34 cellular contexts compared by ENCODE assay signal in the genomic region with DNA sequence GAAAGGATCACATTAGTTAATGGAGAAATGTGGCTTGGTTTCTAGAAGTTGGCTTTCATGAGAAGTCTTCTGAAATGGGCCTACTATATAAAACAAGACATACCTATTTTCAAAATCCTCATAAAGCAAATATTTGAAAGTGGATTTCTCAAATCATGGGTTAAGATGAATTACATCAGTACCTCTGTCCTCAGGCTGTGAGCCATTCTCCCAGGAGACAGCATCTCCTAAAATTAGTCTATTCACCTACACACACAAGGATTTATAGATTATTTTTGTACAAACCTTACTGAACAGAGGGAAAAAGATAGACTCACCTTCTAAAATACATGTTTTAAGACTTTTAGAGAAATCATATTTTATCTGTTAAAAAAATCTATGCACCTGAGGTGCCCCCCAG.
"Had no signal": no experiment of that assay in that cellular context is flagged by ENCODE, and none has a peak within 500 bp of the region (broad histone marks: within the 10 kb centered on the region; RNA-seq: fewer than 3 reads in every experiment).

No MANE protein-coding gene starts in this region.

- DNase-seq: Karpas-422, Kasumi-1, KG1, MG63, MM.1S, MV-4-11, NCI-H1048, NCI-H1092, NCI-H1092 treated with DMSO at 0.1 percent for 48 hours, NCI-H1105, NCI-H1105 treated with DMSO at 0.1 percent for 48 hours, NCI-H1417, NCI-H1417 treated with DMSO at 0.1 percent for 48 hours, NCI-H1436, NCI-H1436 treated with DMSO at 0.1 percent for 48 hours, NCI-H146, NCI-H1694, NCI-H1694 treated with DMSO at 0.1 percent for 48 hours, NCI-H187, NCI-H187 treated with DMSO at 0.1 percent for 48 hours, NCI-H1930, NCI-H2029, NCI-H2029 treated with DMSO at 0.1 percent for 48 hours, NCI-H2081, NCI-H2081 treated with DMSO at 0.1 percent for 48 hours, NCI-H2107, NCI-H2171, NCI-H2171 treated with DMSO at 0.1 percent for 48 hours, NCI-H2227 treated with DMSO at 0.1 percent for 48 hours, NCI-H226, NCI-H345, NCI-H446, NCI-H446 treated with DMSO at 0.1 percent for 48 hours had no signal

- H3K27ac ChIP-seq: KMS-11 had no signal
